In genomic region chr3:60989893-60990740, GRCh38 we compare ENCODE assay signal across 29 cellular contexts.
"Had no signal": no experiment of that assay in that cellular context is flagged by ENCODE, and none has a peak within 500 bp of the region (broad histone marks: within the 10 kb centered on the region; RNA-seq: fewer than 3 reads in every experiment).

No MANE protein-coding gene starts in this region.

- H3K4me1 Mint-ChIP-seq: activated CD4-positive, alpha-beta memory T cell treated with anti-CD3 and anti-CD28 coated beads, Interleukin-2, amount 10 ng/mL, durations not matched to agents 7 days and 5 days; activated CD4-positive, alpha-beta T cell treated with anti-CD3 and anti-CD28 coated beads, Interleukin-2, amount 10 ng/mL, durations not matched to agents 24 days and 14 days; activated naive CD4-positive, alpha-beta T cell treated with anti-CD3 and anti-CD28 coated beads, Interleukin-2, amount 10 ng/mL, durations not matched to agents 7 days and 5 days; activated naive CD8-positive, alpha-beta T cell treated with anti-CD3 and anti-CD28 coated beads, Interleukin-2, amount 50 U/mL, for 24 hours; central memory CD8-positive, alpha-beta T cell; naive B cell; stimulated activated memory B cell treated with anti-CD40 and anti-IgM and Interleukin-4, amounts not matched to agents 10 μg/mL and 1 μg/mL and 100 μg/mL, for 72 hours had no signal

- H3K36me3 Mint-ChIP-seq: activated naive CD4-positive, alpha-beta T cell treated with anti-CD3 and anti-CD28 coated beads, Interleukin-2, amount 10 ng/mL, durations not matched to agents 7 days and 5 days; brain had no signal

- H3K4me2 ChIP-seq: smooth muscle cell had no signal

- DNase-seq: activated CD4-positive, alpha-beta memory T cell treated with anti-CD3 and anti-CD28 coated beads, Interleukin-2, amount 10 ng/mL, durations not matched to agents 7 days and 5 days; activated CD4-positive, alpha-beta T cell treated with anti-CD3 and anti-CD28 coated beads, Interleukin-2, amount 10 ng/mL, durations not matched to agents 24 days and 14 days; activated effector memory CD4-positive, alpha-beta T cell treated with Interleukin-2 at 50 U/mL for 16 hours; activated naive CD4-positive, alpha-beta T cell treated with anti-CD3 and anti-CD28 coated beads, Interleukin-2, amount 10 ng/mL, durations not matched to agents 7 days and 5 days; activated naive CD8-positive, alpha-beta T cell treated with anti-CD3 and anti-CD28 coated beads, Interleukin-2, amount 50 U/mL, for 24 hours; activated T-cell treated with anti-CD3 and anti-CD28 coated beads, Interleukin-2, amount 50 U/mL, for 72 hours; anterior cingulate cortex; esophagus squamous epithelium; heart right ventricle; islet precursor cell; left cardiac atrium; lower lobe of right lung; naive B cell; sigmoid colon; stimulated activated CD4-positive, alpha-beta T cell treated with anti-CD3 and anti-CD28 coated beads, Interleukin-15, amount 100 ng/mL, for 24 hours; stomach; T1000; transverse colon had no signal

- H3K9me3 ChIP-seq: lower lobe of right lung, suprapubic skin, transverse colon had no signal

- ATAC-seq: activated CD4-positive, CD25-positive, alpha-beta regulatory T cell treated with anti-CD3 and anti-CD28 coated beads, Interleukin-2, amount 50 U/mL, for 24 hours; activated naive CD8-positive, alpha-beta T cell treated with anti-CD3 and anti-CD28 coated beads, Interleukin-2, amount 50 U/mL, for 24 hours; activated T-cell treated with anti-CD3 and anti-CD28 coated beads, Interleukin-2, amount 50 U/mL, for 72 hours; gastroesophageal sphincter; lower lobe of right lung; stimulated activated memory B cell treated with anti-CD40 and anti-IgM and Interleukin-4, amounts not matched to agents 10 μg/mL and 1 μg/mL and 100 μg/mL, for 72 hours had no signal

- H3K4me3 Mint-ChIP-seq: activated CD4-positive, alpha-beta memory T cell treated with anti-CD3 and anti-CD28 coated beads, Interleukin-2, amount 10 ng/mL, durations not matched to agents 7 days and 5 days; activated CD4-positive, alpha-beta T cell treated with anti-CD3 and anti-CD28 coated beads, Interleukin-2, amount 10 ng/mL, durations not matched to agents 24 days and 14 days; activated naive CD4-positive, alpha-beta T cell treated with anti-CD3 and anti-CD28 coated beads, Interleukin-2, amount 10 ng/mL, durations not matched to agents 7 days and 5 days; activated naive CD8-positive, alpha-beta T cell treated with anti-CD3 and anti-CD28 coated beads, Interleukin-2, amount 50 U/mL, for 24 hours; activated T-cell treated with anti-CD3 and anti-CD28 coated beads, Interleukin-2, amount 50 U/mL, for 72 hours; brain; central memory CD8-positive, alpha-beta T cell; naive B cell; stimulated activated memory B cell treated with anti-CD40 and anti-IgM and Interleukin-4, amounts not matched to agents 10 μg/mL and 1 μg/mL and 100 μg/mL, for 72 hours; T-helper 1 cell treated with Interleukin-12 subunit alpha and Interleukin-12 subunit beta and Interleukin-4 antibody, amounts not matched to agents 30 μg/mL and 1 μg/mL, for 36 hours had no signal

- FAIRE-seq: urothelium cell line had no signal

- H3K27ac ChIP-seq: coronary artery, esophagus squamous epithelium, gastroesophageal sphincter, heart right ventricle, lower lobe of right lung, sigmoid colon, stomach, suprapubic skin, transverse colon, VCaP had no signal

- H3K4me3 ChIP-seq: coronary artery, esophagus squamous epithelium, gastroesophageal sphincter, heart right ventricle, lower lobe of right lung, sigmoid colon, smooth muscle cell, stomach, suprapubic skin, transverse colon had no signal

- H3K4me1 ChIP-seq: esophagus squamous epithelium, gastroesophageal sphincter, lower lobe of right lung, sigmoid colon, stomach, transverse colon had no signal

- H3K36me3 ChIP-seq: esophagus squamous epithelium, gastroesophageal sphincter, heart right ventricle, lower lobe of right lung, sigmoid colon, stomach, suprapubic skin, transverse colon had no signal

- H3K27ac Mint-ChIP-seq: activated CD4-positive, alpha-beta memory T cell treated with anti-CD3 and anti-CD28 coated beads, Interleukin-2, amount 10 ng/mL, durations not matched to agents 7 days and 5 days; activated CD4-positive, alpha-beta T cell treated with anti-CD3 and anti-CD28 coated beads, Interleukin-2, amount 10 ng/mL, durations not matched to agents 24 days and 14 days; activated naive CD4-positive, alpha-beta T cell treated with anti-CD3 and anti-CD28 coated beads, Interleukin-2, amount 10 ng/mL, durations not matched to agents 7 days and 5 days; activated naive CD8-positive, alpha-beta T cell treated with anti-CD3 and anti-CD28 coated beads, Interleukin-2, amount 50 U/mL, for 24 hours; activated T-cell treated with anti-CD3 and anti-CD28 coated beads, Interleukin-2, amount 50 U/mL, for 72 hours; naive B cell; stimulated activated memory B cell treated with anti-CD40 and anti-IgM and Interleukin-4, amounts not matched to agents 10 μg/mL and 1 μg/mL and 100 μg/mL, for 72 hours; T-helper 1 cell treated with Interleukin-12 subunit alpha and Interleukin-12 subunit beta and Interleukin-4 antibody, amounts not matched to agents 30 μg/mL and 1 μg/mL, for 36 hours had no signal

- H3K27me3 Mint-ChIP-seq: activated CD4-positive, alpha-beta memory T cell treated with anti-CD3 and anti-CD28 coated beads, Interleukin-2, amount 10 ng/mL, durations not matched to agents 7 days and 5 days; activated CD4-positive, alpha-beta T cell treated with anti-CD3 and anti-CD28 coated beads, Interleukin-2, amount 10 ng/mL, durations not matched to agents 24 days and 14 days; activated naive CD4-positive, alpha-beta T cell treated with anti-CD3 and anti-CD28 coated beads, Interleukin-2, amount 10 ng/mL, durations not matched to agents 7 days and 5 days; activated naive CD8-positive, alpha-beta T cell treated with anti-CD3 and anti-CD28 coated beads, Interleukin-2, amount 50 U/mL, for 24 hours; central memory CD8-positive, alpha-beta T cell; naive B cell; stimulated activated memory B cell treated with anti-CD40 and anti-IgM and Interleukin-4, amounts not matched to agents 10 μg/mL and 1 μg/mL and 100 μg/mL, for 72 hours had no signal

- H3K9me3 Mint-ChIP-seq: activated CD4-positive, alpha-beta T cell treated with anti-CD3 and anti-CD28 coated beads, Interleukin-2, amount 10 ng/mL, durations not matched to agents 24 days and 14 days; activated naive CD4-positive, alpha-beta T cell treated with anti-CD3 and anti-CD28 coated beads, Interleukin-2, amount 10 ng/mL, durations not matched to agents 7 days and 5 days had no signal

- H3K27me3 ChIP-seq: esophagus squamous epithelium, gastroesophageal sphincter, heart right ventricle, sigmoid colon, stomach, suprapubic skin, transverse colon had no signal
